ENCODE assay signal across 2 cellular contexts in the genomic region with DNA sequence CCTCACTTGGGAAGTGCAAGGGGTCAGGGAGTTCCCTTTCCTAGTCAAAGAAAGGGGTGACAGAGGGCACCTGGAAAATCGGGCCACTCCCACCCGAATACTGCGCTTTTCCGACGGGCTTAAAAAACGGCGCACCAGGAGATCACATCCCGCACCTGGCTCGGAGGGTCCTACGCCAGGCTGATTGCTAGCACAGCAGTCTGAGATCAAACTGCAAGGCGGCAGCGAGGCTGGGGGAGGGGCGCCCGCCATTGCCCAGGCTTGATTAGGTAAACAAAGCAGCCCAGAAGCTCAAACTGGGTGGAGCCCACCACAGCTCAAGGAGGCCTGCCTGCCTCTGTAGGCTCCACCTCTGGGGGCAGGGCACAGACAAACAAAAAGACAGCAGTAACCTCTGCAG.
TF ChIP-seq lines count a peak whose summit lies in the region.

No MANE protein-coding gene starts in this region.

TF ChIP-seq in H1, 55 proteins besides CTCF, POLR2A, EP300 and RAD21:
- peak; percentile 41; the same call in 1 of the 2 replicates for TF ChIP-seq RBBP5 (IDR thresholded peaks at IDR 0.05; ENCODE audit: borderline replicate concordance, low read depth, low read length)
- 0 out of 2 replicates have a peak, but pooled peaks have one; percentile 46 for TF ChIP-seq TAF1 (IDR thresholded peaks at IDR 0.05; ENCODE audit: low read depth, low read length)
- peak; percentile 28 for TF ChIP-seq ASH2L (IDR thresholded peaks at IDR 0.05; ENCODE audit: low read length)

TF ChIP-seq in HepG2, 621 proteins besides CTCF, POLR2A, EP300 and RAD21:
- TF ChIP-seq, protein P1, sequence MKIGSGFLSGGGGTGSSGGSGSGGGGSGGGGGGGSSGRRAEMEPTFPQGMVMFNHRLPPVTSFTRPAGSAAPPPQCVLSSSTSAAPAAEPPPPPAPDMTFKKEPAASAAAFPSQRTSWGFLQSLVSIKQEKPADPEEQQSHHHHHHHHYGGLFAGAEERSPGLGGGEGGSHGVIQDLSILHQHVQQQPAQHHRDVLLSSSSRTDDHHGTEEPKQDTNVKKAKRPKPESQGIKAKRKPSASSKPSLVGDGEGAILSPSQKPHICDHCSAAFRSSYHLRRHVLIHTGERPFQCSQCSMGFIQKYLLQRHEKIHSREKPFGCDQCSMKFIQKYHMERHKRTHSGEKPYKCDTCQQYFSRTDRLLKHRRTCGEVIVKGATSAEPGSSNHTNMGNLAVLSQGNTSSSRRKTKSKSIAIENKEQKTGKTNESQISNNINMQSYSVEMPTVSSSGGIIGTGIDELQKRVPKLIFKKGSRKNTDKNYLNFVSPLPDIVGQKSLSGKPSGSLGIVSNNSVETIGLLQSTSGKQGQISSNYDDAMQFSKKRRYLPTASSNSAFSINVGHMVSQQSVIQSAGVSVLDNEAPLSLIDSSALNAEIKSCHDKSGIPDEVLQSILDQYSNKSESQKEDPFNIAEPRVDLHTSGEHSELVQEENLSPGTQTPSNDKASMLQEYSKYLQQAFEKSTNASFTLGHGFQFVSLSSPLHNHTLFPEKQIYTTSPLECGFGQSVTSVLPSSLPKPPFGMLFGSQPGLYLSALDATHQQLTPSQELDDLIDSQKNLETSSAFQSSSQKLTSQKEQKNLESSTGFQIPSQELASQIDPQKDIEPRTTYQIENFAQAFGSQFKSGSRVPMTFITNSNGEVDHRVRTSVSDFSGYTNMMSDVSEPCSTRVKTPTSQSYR (CRISPR knock-in tag; IDR thresholded peaks at IDR 0.05; ENCODE audit: borderline replicate concordance) = peak; percentile 65; the same call in 1 of the 2 replicates
